In genomic region chr1:35659589-35659988, GRCh38 we compare ENCODE assay signal across 1 cellular context.
TF ChIP-seq lines count a peak whose summit lies in the region.

No MANE protein-coding gene starts in this region.

TF ChIP-seq in IMR-90, 13 proteins besides CTCF, POLR2A, EP300 and RAD21:
- TF ChIP-seq FOS (IDR thresholded peaks at IDR 0.05; ENCODE audit: low read depth, low read length) (no peak), RFX5 (IDR thresholded peaks at IDR 0.05; ENCODE audit: low read depth, low read length) (no peak), USF2 (IDR thresholded peaks at IDR 0.05; ENCODE audit: low read depth, low read length) (no peak), NFE2L2 (IDR thresholded peaks at IDR 0.05; ENCODE audit: low read depth, low read length) (no peak), SMC3 (IDR thresholded peaks at IDR 0.05; ENCODE audit: low read depth, low read length) (no peak), MXI1 (IDR thresholded peaks at IDR 0.05; ENCODE audit: borderline replicate concordance, low read depth, low read length) (no peak), ELK1 (IDR thresholded peaks at IDR 0.05; ENCODE audit: borderline replicate concordance, low read depth, low read length) (no peak), MAFK (IDR thresholded peaks at IDR 0.05; ENCODE audit: low read depth, low read length) (no peak), CEBPB (IDR thresholded peaks at IDR 0.05; ENCODE audit: low read depth, low read length) (no peak), CHD1 (IDR thresholded peaks at IDR 0.05; ENCODE audit: low read depth, low read length) (no peak), BHLHE40 (IDR thresholded peaks at IDR 0.05; ENCODE audit: low read depth, low read length) (no peak), RCOR1 (IDR thresholded peaks at IDR 0.05; ENCODE audit: insufficient replicate concordance, low read length) (no peak)
